Comparison of ENCODE assay signal across 14 cellular contexts in the genomic region with DNA sequence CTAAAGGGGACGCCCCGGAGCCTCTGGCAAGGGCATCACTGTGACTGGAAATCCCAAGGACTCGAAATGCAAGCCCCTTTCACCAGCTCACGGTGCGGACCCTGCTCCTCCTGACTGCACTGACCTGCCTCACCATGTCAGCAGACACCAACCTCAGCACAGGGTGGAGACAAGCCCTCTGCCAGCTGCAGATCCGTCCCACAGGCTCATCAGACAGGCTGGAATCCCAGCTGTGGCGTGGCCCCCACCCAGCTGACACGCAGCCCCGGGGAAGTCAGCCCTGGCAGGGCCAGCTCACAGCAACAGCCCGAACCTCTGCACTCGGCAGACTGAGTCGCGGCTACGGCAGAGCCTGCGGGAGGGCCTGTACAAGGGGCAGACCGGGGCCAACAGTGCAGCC. TPM values are rescaled to one million over a fixed set of nuclear protein-coding genes. Genes with fewer than 3 reads are reported as not detected.
DNase-seq lines count a peak whose midpoint lies in the region; ATAC-seq and TF ChIP-seq lines count a peak whose summit lies in the region.
"Had no signal": no experiment of that assay in that cellular context is flagged by ENCODE, and none has a peak within 500 bp of the region (broad histone marks: within the 10 kb centered on the region; RNA-seq: fewer than 3 reads in every experiment).

No MANE protein-coding gene starts in this region.

- intact Hi-C loops in uterus (cut with DNase I; ENCODE audit: low total_unique reads), result no loop called here

- H3K27me3 Mint-ChIP-seq in activated naive CD4-positive, alpha-beta T cell treated with anti-CD3 and anti-CD28 coated beads, Interleukin-2, amount 10 ng/mL, durations not matched to agents 7 days and 5 days, result no peaks in the 10 kb centered on the region
- no peaks in the 10 kb centered on the region for H3K27me3 Mint-ChIP-seq in WTC11 (ENCODE audit: low read depth)
- no peaks in the 10 kb centered on the region for H3K27me3 Mint-ChIP-seq in stimulated activated naive B cell treated with anti-CD40 and anti-IgM and Interleukin-4, amounts not matched to agents 10 μg/mL and 1 μg/mL and 100 μg/mL, for 72 hours
- H3K27me3 Mint-ChIP-seq: IgD-negative memory B cell had no signal

- H3K4me1 Mint-ChIP-seq in activated naive CD4-positive, alpha-beta T cell treated with anti-CD3 and anti-CD28 coated beads, Interleukin-2, amount 10 ng/mL, durations not matched to agents 7 days and 5 days, result peaks cover 74% of the 10 kb centered on the region
- peaks cover 17% of the 10 kb centered on the region for H3K4me1 Mint-ChIP-seq in WTC11
- H3K4me1 Mint-ChIP-seq in stimulated activated naive B cell treated with anti-CD40 and anti-IgM and Interleukin-4, amounts not matched to agents 10 μg/mL and 1 μg/mL and 100 μg/mL, for 72 hours, result peaks cover 23 to 46% of the 10 kb centered on the region in 2 donors

- H3K36me3 ChIP-seq in uterus (no peaks in the 10 kb centered on the region), MG63 (peaks cover 71% of the 10 kb centered on the region)

- H3K27me3 ChIP-seq in uterus (no peaks in the 10 kb centered on the region), MG63 (no peaks in the 10 kb centered on the region)

- no peak for ATAC-seq in WTC11
- no peak for ATAC-seq in stimulated activated naive B cell treated with anti-CD40 and anti-IgM and Interleukin-4, amounts not matched to agents 10 μg/mL and 1 μg/mL and 100 μg/mL, for 72 hours (replicated peaks)
- no peak for ATAC-seq in GM21528 (IDR thresholded peaks at IDR 0.05; ENCODE audit: low FRiP score, unreplicated experiment)

- H3K27ac ChIP-seq in uterus, result no peak overlapping the region

- peak overlapping the region; percentile 93 for H3K27ac Mint-ChIP-seq in activated naive CD4-positive, alpha-beta T cell treated with anti-CD3 and anti-CD28 coated beads, Interleukin-2, amount 10 ng/mL, durations not matched to agents 7 days and 5 days
- peak overlapping the region; percentile 87 for H3K27ac Mint-ChIP-seq in WTC11
- peak overlapping the region; percentile 65 for H3K27ac Mint-ChIP-seq in stimulated activated naive B cell treated with anti-CD40 and anti-IgM and Interleukin-4, amounts not matched to agents 10 μg/mL and 1 μg/mL and 100 μg/mL, for 72 hours
- H3K27ac Mint-ChIP-seq: IgD-negative memory B cell had no signal

- POLR2A ChIA-PET in WTC11 (lab: Charles Lee), result no interaction called here

- peaks cover 8 to 22% of the 10 kb centered on the region in 2 donors for H3K4me1 ChIP-seq in uterus

- CTCF ChIA-PET in activated naive CD4-positive, alpha-beta T cell treated with anti-CD3 and anti-CD28 coated beads, Interleukin-2, amount 10 ng/mL, durations not matched to agents 7 days and 5 days (lab: Charles Lee), result no interaction called here
- CTCF ChIA-PET in WTC11 (lab: Charles Lee), result interaction anchor here (2.3 kb wide), 1 partner anchor 239 kb away, joined by 7 read pairs; no protein-coding TSS in a partner anchor

- no peak for TF ChIP-seq CTCF in WTC11 (IDR thresholded peaks at IDR 0.05)
- TF ChIP-seq CTCF in fibroblast of villous mesenchyme (IDR thresholded peaks at IDR 0.05; ENCODE audit: insufficient read depth, low read depth, low read length), result no peak
- no peak for TF ChIP-seq CTCF in uterus (IDR thresholded peaks at IDR 0.05)

- no peaks in the 10 kb centered on the region for H3K9me3 ChIP-seq in uterus
- no peaks in the 10 kb centered on the region for H3K9me3 ChIP-seq in MG63

- no peak for TF ChIP-seq POLR2A in uterus (IDR thresholded peaks at IDR 0.05)

- no peak for DNase-seq in activated naive CD4-positive, alpha-beta T cell treated with anti-CD3 and anti-CD28 coated beads, Interleukin-2, amount 10 ng/mL, durations not matched to agents 7 days and 5 days
- DNase-seq in activated naive CD4-positive, alpha-beta T cell treated with Interleukin-2 at 50 U/mL for 16 hours, result no peak
- DNase-seq in WTC11 (ENCODE audit: low spot score) (no peak), fibroblast of villous mesenchyme (ENCODE audit: low read depth) (peak; percentile 25), uterus (no peak), MG63 (no peak)
- DNase-seq in stimulated activated naive B cell treated with anti-CD40 and anti-IgM and Interleukin-4, amounts not matched to agents 10 μg/mL and 1 μg/mL and 100 μg/mL, for 72 hours, result no peak
- DNase-seq: amygdala; GOT3; hippocampal formation; NCI-H1105 treated with DMSO at 0.1 percent for 48 hours; stimulated activated naive CD4-positive, alpha-beta T cell had no signal

- H3K4me3 ChIP-seq in fibroblast of villous mesenchyme (ENCODE audit: low read depth, low read length), result no peak overlapping the region
- no peak overlapping the region for H3K4me3 ChIP-seq in uterus
- no peak overlapping the region for H3K4me3 ChIP-seq in MG63

- peak overlapping the region; percentile 47 for H3K4me3 Mint-ChIP-seq in activated naive CD4-positive, alpha-beta T cell treated with anti-CD3 and anti-CD28 coated beads, Interleukin-2, amount 10 ng/mL, durations not matched to agents 7 days and 5 days
- no peak overlapping the region for H3K4me3 Mint-ChIP-seq in WTC11
- H3K4me3 Mint-ChIP-seq in stimulated activated naive B cell treated with anti-CD40 and anti-IgM and Interleukin-4, amounts not matched to agents 10 μg/mL and 1 μg/mL and 100 μg/mL, for 72 hours, result no peak overlapping the region
- H3K4me3 Mint-ChIP-seq: IgD-negative memory B cell had no signal

- peaks cover 66% of the 10 kb centered on the region for H3K36me3 Mint-ChIP-seq in activated naive CD4-positive, alpha-beta T cell treated with anti-CD3 and anti-CD28 coated beads, Interleukin-2, amount 10 ng/mL, durations not matched to agents 7 days and 5 days
- H3K36me3 Mint-ChIP-seq in WTC11, result peaks cover 64% of the 10 kb centered on the region
- peaks cover 71 to 73% of the 10 kb centered on the region in 2 donors for H3K36me3 Mint-ChIP-seq in stimulated activated naive B cell treated with anti-CD40 and anti-IgM and Interleukin-4, amounts not matched to agents 10 μg/mL and 1 μg/mL and 100 μg/mL, for 72 hours

- no peaks in the 10 kb centered on the region for H3K9me3 Mint-ChIP-seq in activated naive CD4-positive, alpha-beta T cell treated with anti-CD3 and anti-CD28 coated beads, Interleukin-2, amount 10 ng/mL, durations not matched to agents 7 days and 5 days
- H3K9me3 Mint-ChIP-seq in WTC11, result no peaks in the 10 kb centered on the region
- no peaks in the 10 kb centered on the region for H3K9me3 Mint-ChIP-seq in stimulated activated naive B cell treated with anti-CD40 and anti-IgM and Interleukin-4, amounts not matched to agents 10 μg/mL and 1 μg/mL and 100 μg/mL, for 72 hours
- H3K9me3 Mint-ChIP-seq: IgD-negative memory B cell had no signal

TF ChIP-seq in WTC11, 78 proteins besides CTCF, POLR2A, EP300 and RAD21:
- TF ChIP-seq NFATC4 (CRISPR knock-in tag; IDR thresholded peaks at IDR 0.05), result no peak
- TF ChIP-seq RELA (CRISPR knock-in tag; IDR thresholded peaks at IDR 0.05; ENCODE audit: borderline replicate concordance), result no peak
- no peak for TF ChIP-seq ZNF121 (CRISPR knock-in tag; IDR thresholded peaks at IDR 0.05)
- no peak for TF ChIP-seq NR2C2 (CRISPR knock-in tag; IDR thresholded peaks at IDR 0.05)

RNA-seq across cellular contexts. Expression of gene BRD1, which starts 36.8 kb away (rescaled TPM):
- total RNA-seq in WTC11 (2021) (36.4 to 37.9 TPM (median 36.6 TPM) in 3 replicates), fibroblast of villous mesenchyme (29.3 and 29.8 TPM in 2 replicates), uterus (10 to 100 TPM; 17.9 to 47.4 (median 37.9) TPM)
- total RNA-seq in MG63 (2014; rRNA removed; shearing (Covaris generic); ENCODE audit: low replicate concordance), result 17.3 and 18.0 TPM in 2 replicates
